1 cellular context compared by ENCODE assay signal in genomic region chr11:86124251-86125233, GRCh38.
A peak's percentile ranks its signal among the peaks of the same experiment; 100 is the strongest.
TF ChIP-seq lines count a peak whose summit lies in the region.

No MANE protein-coding gene starts in this region.

TF ChIP-seq in HepG2, 621 proteins besides CTCF, POLR2A, EP300 and RAD21 (continued from another document):
- TF ChIP-seq SNAPC4 (CRISPR knock-in tag; IDR thresholded peaks at IDR 0.05) (no peak), ZNF124 (CRISPR knock-in tag; IDR thresholded peaks at IDR 0.05) (no peak), MIER3 (CRISPR knock-in tag; IDR thresholded peaks at IDR 0.05; ENCODE audit: borderline replicate concordance) (no peak), NR2C2 (CRISPR knock-in tag; IDR thresholded peaks at IDR 0.05; ENCODE audit: borderline replicate concordance) (no peak), NKX3-1 (CRISPR knock-in tag; IDR thresholded peaks at IDR 0.05) (0 out of 2 replicates have a peak, but pooled peaks have one; percentile 32), PRDM15 (CRISPR knock-in tag; IDR thresholded peaks at IDR 0.05) (peak; percentile 88), ZSCAN21 (CRISPR knock-in tag; IDR thresholded peaks at IDR 0.05; ENCODE audit: borderline replicate concordance) (no peak), ELF4 (CRISPR knock-in tag; IDR thresholded peaks at IDR 0.05; ENCODE audit: borderline replicate concordance) (no peak), FOXP4 (CRISPR knock-in tag; IDR thresholded peaks at IDR 0.05) (peak; percentile 69), PAXIP1 (CRISPR knock-in tag; conservative IDR thresholded peaks at IDR 0.05) (peak; percentile 41), NCOA2 (CRISPR knock-in tag; IDR thresholded peaks at IDR 0.05) (peak; percentile 69), ZBTB38 (CRISPR knock-in tag; IDR thresholded peaks at IDR 0.05) (no peak), HNF4A (CRISPR knock-in tag; IDR thresholded peaks at IDR 0.05) (peak; percentile 66), NR2F6 (IDR thresholded peaks at IDR 0.05) (peak; percentile 30; the same call in 1 of the 2 replicates), NR2F6 (CRISPR knock-in tag; IDR thresholded peaks at IDR 0.05) (0 out of 2 replicates have a peak, but pooled peaks have one; percentile 24), ZBTB42 (CRISPR knock-in tag; IDR thresholded peaks at IDR 0.05) (no peak), CEBPG (CRISPR knock-in tag; IDR thresholded peaks at IDR 0.05) (peak; percentile 45), SALL1 (CRISPR knock-in tag; IDR thresholded peaks at IDR 0.05) (peak; percentile 29; the same call in 1 of the 2 replicates), ZNF207 (IDR thresholded peaks at IDR 0.05; ENCODE audit: borderline replicate concordance) (no peak), PHF21A (CRISPR knock-in tag; IDR thresholded peaks at IDR 0.05) (peak; percentile 48; the same call in 1 of the 2 replicates), SOX13 (IDR thresholded peaks at IDR 0.05) (no peak), SOX13 (CRISPR knock-in tag; conservative IDR thresholded peaks at IDR 0.05 in 1 of 2, IDR thresholded peaks at IDR 0.05 in 1 of 2) (peak in 1 of 2 experiments; percentile 77; a peak in 2 of 4 replicates), FIP1L1 (IDR thresholded peaks at IDR 0.05; ENCODE audit: borderline replicate concordance, insufficient read depth, low read depth, low read length) (no peak), ZNF746 (CRISPR knock-in tag; IDR thresholded peaks at IDR 0.05) (no peak), SP2 (CRISPR knock-in tag; IDR thresholded peaks at IDR 0.05) (no peak), GLI4 (CRISPR knock-in tag; IDR thresholded peaks at IDR 0.05; ENCODE audit: borderline replicate concordance) (no peak), FOXK1 (CRISPR knock-in tag; IDR thresholded peaks at IDR 0.05; ENCODE audit: borderline replicate concordance, low read depth) (no peak), FOXA1 (IDR thresholded peaks at IDR 0.05) (no peak), FOXA1 (CRISPR knock-in tag; IDR thresholded peaks at IDR 0.05) (peak; percentile 39; the same call in 1 of the 2 replicates), PBX3 (CRISPR knock-in tag; IDR thresholded peaks at IDR 0.05; ENCODE audit: borderline replicate concordance) (no peak), ZNF296 (CRISPR knock-in tag; conservative IDR thresholded peaks at IDR 0.05) (no peak)
